ENCODE assay signal across 14 cellular contexts in the genomic region with DNA sequence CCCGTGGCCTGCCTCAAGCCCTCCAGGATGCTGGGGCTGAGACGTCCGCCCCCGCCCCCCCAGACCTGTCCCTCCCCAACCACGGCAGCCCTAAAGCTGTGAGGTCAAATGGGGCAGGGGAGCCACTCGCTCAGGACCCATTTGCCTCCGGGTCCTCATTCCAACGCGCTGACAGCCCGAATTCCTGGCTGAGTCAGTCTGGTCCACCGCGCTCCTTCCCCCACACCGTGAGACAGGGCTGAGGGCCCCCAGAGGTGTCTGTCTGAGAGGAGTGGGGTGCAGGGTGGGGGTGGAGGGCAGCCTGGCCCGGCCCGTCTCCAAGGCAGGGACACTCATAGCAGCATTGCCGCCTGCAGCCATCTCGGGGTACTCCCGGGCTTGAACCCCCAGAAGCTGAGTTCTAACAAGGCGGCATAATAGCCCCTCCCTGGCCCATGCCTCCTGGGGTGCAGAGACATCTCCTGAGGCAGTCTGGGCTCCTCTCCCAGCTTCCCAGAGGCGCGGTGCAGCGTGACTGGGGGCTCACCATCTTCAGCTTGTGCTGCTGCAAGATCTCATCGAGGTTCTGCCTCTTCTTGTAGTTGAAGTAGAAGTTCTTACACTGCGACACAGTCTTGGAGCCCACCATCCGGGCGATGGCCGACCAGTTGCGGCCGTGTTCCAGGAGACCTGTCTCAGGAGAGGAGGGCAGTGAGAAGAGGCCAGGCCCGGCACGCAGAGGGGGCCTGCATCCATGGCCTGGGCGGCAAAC.
DNase-seq lines count a peak whose midpoint lies in the region; ATAC-seq and TF ChIP-seq lines count a peak whose summit lies in the region.
"Had no signal": no experiment of that assay in that cellular context is flagged by ENCODE, and none has a peak within 500 bp of the region (broad histone marks: within the 10 kb centered on the region; RNA-seq: fewer than 3 reads in every experiment).

No MANE protein-coding gene starts in this region.

- peaks cover 48% of the 10 kb centered on the region for H3K36me3 ChIP-seq in SJCRH30
- peaks cover 14 to 38% (median 34%) of the 10 kb centered on the region in 4 donors for H3K36me3 ChIP-seq in esophagus muscularis mucosa

- peaks cover 16 to 23% of the 10 kb centered on the region in 2 donors for H3K4me1 Mint-ChIP-seq in immature natural killer cell

- H3K36me3 Mint-ChIP-seq in immature natural killer cell = no peaks in the 10 kb centered on the region

- DNase-seq in ELF-1 (ENCODE audit: low read depth, low spot score) (peak; percentile 76), SJCRH30 (no peak), esophagus muscularis mucosa (ENCODE audit: extremely low spot score) (no peak), renal cortical epithelial cell (ENCODE audit: low read depth) (peak; percentile 46), immature natural killer cell (no peak), UCSD-AML1 (lab: John Stamatoyannopoulos, UW; ENCODE audit: unreplicated experiment) (no peak)
- DNase-seq in activated CD4-positive, alpha-beta T cell treated with anti-CD3 and anti-CD28 coated beads for 4 hours = no peak
- DNase-seq: NCI-H748 treated with DMSO at 0.1 percent for 48 hours; small intestine; stimulated activated naive CD4-positive, alpha-beta T cell treated with Interleukin-2 at 50 U/mL for 16 hours had no signal

- H3K4me3 Mint-ChIP-seq in immature natural killer cell = no peak overlapping the region
- H3K4me3 Mint-ChIP-seq: IgD-negative memory B cell had no signal

- no peak for TF ChIP-seq CTCF in esophagus muscularis mucosa (IDR thresholded peaks at IDR 0.05)

- H3K9me3 Mint-ChIP-seq in immature natural killer cell = no peaks in the 10 kb centered on the region
- H3K9me3 Mint-ChIP-seq: activated T-helper 2 cell treated with anti-CD3 and anti-CD28 coated beads, Interferon-gamma antibody, Interleukin-2, Interleukin-4, amounts not matched to agents 10 μg/mL and 5 μg/mL and 100 μg/mL, durations not matched to agents 14 hours and 24 hours and 36 hours; IgD-negative memory B cell had no signal

- 73% methylated on average over 22 of the region's 32 CpGs for WGBS in esophagus muscularis mucosa

- H3K9me3 ChIP-seq in SJCRH30 (replicated peaks) (no peaks in the 10 kb centered on the region), esophagus muscularis mucosa (no peaks in the 10 kb centered on the region)

- H3K27me3 ChIP-seq in SJCRH30 (no peaks in the 10 kb centered on the region), esophagus muscularis mucosa (peaks cover 0 to 2% (median 0%) of the 10 kb centered on the region in 4 donors)

- H3K4me3 ChIP-seq in SJCRH30 (no peak overlapping the region), esophagus muscularis mucosa (peak overlapping the region in 3 of 4 donors; percentile 59 to 71 (median 64))
- H3K4me3 ChIP-seq: lung had no signal

- TF ChIP-seq EP300 in esophagus muscularis mucosa (IDR thresholded peaks at IDR 0.05) = no peak

- H3K4me1 ChIP-seq in SJCRH30 (peaks cover 20% of the 10 kb centered on the region), esophagus muscularis mucosa (peaks cover 80 to 97% (median 93%) of the 10 kb centered on the region in 4 donors)

- intact Hi-C loops in esophagus muscularis mucosa (cut with DNase I) = loop anchor here (10.0 kb wide), 1 partner anchor 529 kb away; a partner anchor contains a TSS

- H3K27ac ChIP-seq in SJCRH30 = peak overlapping the region; percentile 55
- H3K27ac ChIP-seq in esophagus muscularis mucosa (replicated peaks in 1 of 4) = peak overlapping the region; percentile 95 to 98 (median 96)

- TF ChIP-seq POLR2A in esophagus muscularis mucosa (IDR thresholded peaks at IDR 0.05; ENCODE audit: low read depth) = no peak

- no peak for ATAC-seq in HG03565 (IDR thresholded peaks at IDR 0.05; ENCODE audit: unreplicated experiment)

- peaks cover 2 to 12% (median 4%) of the 10 kb centered on the region in 3 donors for H3K27me3 Mint-ChIP-seq in immature natural killer cell (ENCODE audit: low read depth in 3 of 3)
- H3K27me3 Mint-ChIP-seq: IgD-negative memory B cell had no signal

- H3K27ac Mint-ChIP-seq in immature natural killer cell = no peak overlapping the region
- H3K27ac Mint-ChIP-seq: activated T-helper 2 cell treated with anti-CD3 and anti-CD28 coated beads, Interferon-gamma antibody, Interleukin-2, Interleukin-4, amounts not matched to agents 10 μg/mL and 5 μg/mL and 100 μg/mL, durations not matched to agents 14 hours and 24 hours and 36 hours had no signal

Comparison
In these comparisons a context has a peak if more than half of its experiments do, and no peak if none do; other contexts are left out.
1. DNase-seq: peak in ELF-1 (single experiment) and renal cortical epithelial cell (single experiment); none in SJCRH30 (0 of 2), esophagus muscularis mucosa (single experiment), immature natural killer cell (0 of 3), UCSD-AML1 (single experiment) and activated CD4-positive, alpha-beta T cell treated with anti-CD3 and anti-CD28 coated beads for 4 hours (0 of 2).